Comparison of ENCODE assay signal across 8 cellular contexts in the genomic region with DNA sequence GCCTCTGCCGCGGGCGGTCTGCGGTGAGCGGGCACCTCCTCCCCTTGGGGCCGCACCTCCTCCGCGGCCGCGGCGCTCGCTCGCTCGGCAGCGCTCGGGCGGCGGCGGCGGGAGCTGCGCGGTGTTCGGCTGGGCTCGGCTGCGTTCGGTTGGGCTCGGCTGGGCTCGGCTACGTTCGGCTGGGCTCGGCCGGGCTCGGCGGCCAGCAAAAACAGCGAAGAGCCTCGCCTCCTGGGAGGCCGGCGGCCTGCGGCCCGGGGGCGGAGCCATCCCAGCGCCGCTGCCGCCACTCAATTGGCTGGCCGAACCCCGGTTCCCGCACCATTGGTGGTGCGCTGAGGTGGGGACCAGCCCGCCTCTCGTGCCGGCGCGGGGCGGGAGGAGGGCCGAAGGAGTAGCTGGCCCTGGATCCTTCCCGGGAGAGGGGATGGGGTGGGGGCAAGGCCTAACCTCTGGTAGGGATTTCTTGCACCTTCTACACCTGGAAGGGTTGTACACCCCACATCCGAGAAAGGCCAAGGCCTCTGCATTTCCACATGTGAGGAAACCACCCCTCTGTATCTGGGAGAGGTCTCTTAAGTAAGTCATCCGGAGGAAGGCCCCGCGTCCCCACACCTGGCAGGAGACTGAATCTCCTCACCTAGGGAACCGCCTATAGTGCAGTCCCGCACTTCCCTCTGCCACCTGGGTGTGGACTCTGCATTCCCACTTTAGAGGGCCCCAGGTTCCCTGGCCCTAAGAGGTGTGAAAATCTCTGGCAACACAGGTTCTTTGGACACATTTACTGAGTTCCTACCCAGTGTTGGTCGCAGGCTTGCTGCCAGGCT. TPM values are rescaled to one million over a fixed set of nuclear protein-coding genes. Genes with fewer than 3 reads are reported as not detected.
A peak's percentile ranks its signal among the peaks of the same experiment; 100 is the strongest.
DNase-seq lines count a peak whose midpoint lies in the region; ATAC-seq and TF ChIP-seq lines count a peak whose summit lies in the region.

ENHO (minus strand) TSS at position 20 of the 827 bp plus-strand sequence. CDS start 1,295 bp downstream, outside the sequence.

- TF ChIP-seq EP300 in tibial nerve (IDR thresholded peaks at IDR 0.05): peak in 1 of 2 donors; percentile 72

- H3K4me1 ChIP-seq in heart right ventricle: peaks cover 0 to 10% (median 8%) of the 10 kb centered on the region in 9 donors
- peaks cover 0 to 22% (median 5%) of the 10 kb centered on the region in 4 donors for H3K4me1 ChIP-seq in tibial nerve

- DNase-seq in GM06990 (ENCODE audit: extremely low read depth, insufficient read length) (peak; percentile 84), NCI-H1105 treated with DMSO at 0.1 percent for 48 hours (lab: John Stamatoyannopoulos, UW) (peak; percentile 92), T-helper 1 cell (peak; percentile 76 to 90 (median 82)), amniotic epithelial cell (ENCODE audit: low read depth) (peak; percentile 70), heart right ventricle (peak; percentile 84 to 91), posterior cingulate gyrus (peak; percentile 85 to 99 (median 90)), tibial nerve (ENCODE audit: low spot score in 2 of 2) (peak; percentile 71 to 73)

- H3K9me3 ChIP-seq in heart right ventricle (no peaks in the 10 kb centered on the region), tibial nerve (no peaks in the 10 kb centered on the region)

- TF ChIP-seq POLR2A in tibial nerve (IDR thresholded peaks at IDR 0.05): peak in 1 of 2 donors; percentile 46

- intact Hi-C loops in heart right ventricle (cut with DNase I): loop anchor here in 1 of 10 donors (2.0 kb wide), 1 partner anchor 64 kb away; the partner anchor contains the start of genes DNAI1 and FAM219A
- intact Hi-C loops in posterior cingulate gyrus (cut with DNase I): loop anchor here (1.0 kb wide), 1 partner anchor 21 kb away; no protein-coding TSS in a partner anchor

- H3K27me3 ChIP-seq in GM06990 (replicated peaks; ENCODE audit: control insufficient read depth, insufficient read depth, low read length) (peaks cover 7% of the 10 kb centered on the region), heart right ventricle (peaks cover 0 to 25% (median 0%) of the 10 kb centered on the region in 7 donors), tibial nerve (no peaks in the 10 kb centered on the region)

- ATAC-seq in HG02642 (IDR thresholded peaks at IDR 0.05; ENCODE audit: poor library complexity, unreplicated experiment): peak; percentile 89
- peak; percentile 97 to 99 (median 98) for ATAC-seq in heart right ventricle

- H3K36me3 ChIP-seq in GM06990 (ENCODE audit: control insufficient read depth, insufficient read depth, low read length) (no peaks in the 10 kb centered on the region), heart right ventricle (no peaks in the 10 kb centered on the region), tibial nerve (no peaks in the 10 kb centered on the region)

- 5% methylated on average over 62 to 63 of the region's 63 CpGs for WGBS in heart right ventricle, 2 donors
- 8 to 12% methylated on average over 28 to 44 of the region's 63 CpGs for WGBS in tibial nerve, 2 donors

- H3K4me3 ChIP-seq in GM06990 (replicated peaks; ENCODE audit: low read depth, low read length): no peak within 1 kb of the TSS; the same call in 1 of the 2 replicates
- H3K4me3 ChIP-seq in heart right ventricle: peak within 1 kb of the TSS in 9 of 10 donors; percentile 43 to 55 (median 48)
- H3K4me3 ChIP-seq in tibial nerve: peak within 1 kb of the TSS; percentile 38 to 76 (median 50)

- H3K27ac ChIP-seq in heart right ventricle (no peak within 1 kb of the TSS), tibial nerve (peak within 1 kb of the TSS; percentile 30 to 89 (median 74))

- TF ChIP-seq CTCF in GM06990 (IDR thresholded peaks at IDR 0.05; ENCODE audit: insufficient read depth, low read length, poor library complexity, severe bottlenecking) (no peak), heart right ventricle (IDR thresholded peaks at IDR 0.05) (peak in 1 of 9 donors; percentile 11), tibial nerve (IDR thresholded peaks at IDR 0.05) (peak in 3 of 5 experiments; percentile 13 to 63 (median 20))

RNA-seq across cellular contexts. Expression of gene ENHO, which starts in this region (rescaled TPM):
- under 1 TPM in 6 of 10 donors, not detected in 4; 0.32 to 0.64 (median 0.42) TPM for total RNA-seq in heart right ventricle
- polyA plus RNA-seq in heart right ventricle: 1 to 10 TPM in 1 of 2 donors, under 1 TPM in 1; 0.46 to 1.2 TPM
- 10 to 100 TPM in 3 of 4 donors, 1 to 10 TPM in 1; 2.7 to 22.1 (median 16.3) TPM for total RNA-seq in tibial nerve

Comparison
In these comparisons a context has a peak if more than half of its experiments do, and no peak if none do; other contexts are left out.
1. H3K27ac ChIP-seq: peak in tibial nerve (4 of 4); none in heart right ventricle (0 of 10).
2. Peak in every context shown above with its lines, with median percentiles within 50 percentile points of each other: DNase-seq.